20 cellular contexts compared by ENCODE assay signal in the genomic region with DNA sequence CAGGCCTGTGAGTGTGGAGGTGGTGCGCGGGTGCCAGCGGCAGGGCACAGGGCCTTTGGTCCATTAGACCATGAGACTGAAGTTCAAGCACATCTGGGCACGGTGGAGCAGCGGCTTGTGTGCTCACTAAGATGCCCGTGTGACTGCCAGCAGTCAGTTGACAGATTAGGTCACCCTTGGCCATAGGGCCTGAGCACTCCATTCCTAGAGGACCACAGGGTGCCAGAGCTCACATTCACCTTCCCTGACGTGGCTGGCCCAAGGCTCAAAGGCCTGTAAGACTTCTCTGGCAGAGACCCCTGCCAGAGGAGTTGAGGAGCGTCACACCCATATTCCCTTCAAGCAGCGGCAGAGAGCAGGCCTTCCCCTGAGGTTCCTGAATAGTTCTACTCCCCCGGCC. TPM values are rescaled to one million over a fixed set of nuclear protein-coding genes. Genes with fewer than 3 reads are reported as not detected.
DNase-seq lines count a peak whose midpoint lies in the region; ATAC-seq and TF ChIP-seq lines count a peak whose summit lies in the region.
"Had no signal": no experiment of that assay in that cellular context is flagged by ENCODE, and none has a peak within 500 bp of the region (broad histone marks: within the 10 kb centered on the region; RNA-seq: fewer than 3 reads in every experiment).

No MANE protein-coding gene starts in this region.

- H3K36me3 Mint-ChIP-seq in nephron (ENCODE audit: low read depth) = no peaks in the 10 kb centered on the region
- H3K36me3 Mint-ChIP-seq in type B pancreatic cell = no peaks in the 10 kb centered on the region
- H3K36me3 Mint-ChIP-seq: activated naive CD8-positive, alpha-beta T cell; CD14-positive monocyte had no signal

- H3K9me3 Mint-ChIP-seq in nephron (no peaks in the 10 kb centered on the region), type B pancreatic cell (no peaks in the 10 kb centered on the region)
- H3K9me3 Mint-ChIP-seq: activated T-cell treated with anti-CD3 and anti-CD28 coated beads, Interleukin-2, amount 50 U/mL, for 4 hours had no signal

- H3F3A ChIP-seq in PC-9 (ENCODE audit: insufficient read depth, low read depth) = no peaks in the 10 kb centered on the region

- H3K27me3 Mint-ChIP-seq in nephron (ENCODE audit: low read depth) (peaks cover 43% of the 10 kb centered on the region), type B pancreatic cell (peaks cover 56% of the 10 kb centered on the region)

- no peak overlapping the region for H2AFZ ChIP-seq in PC-9

- no peaks in the 10 kb centered on the region for H3K36me3 ChIP-seq in HUES64 (ENCODE audit: insufficient read depth, low read length)
- H3K36me3 ChIP-seq in PC-9 (ENCODE audit: low read depth) = no peaks in the 10 kb centered on the region

- H3K9me3 ChIP-seq in HUES64 (ENCODE audit: insufficient read depth, low read depth, low read length) (no peaks in the 10 kb centered on the region), PC-9 (ENCODE audit: insufficient read depth, low read depth) (no peaks in the 10 kb centered on the region)
- H3K9me3 ChIP-seq: testis had no signal

- intact Hi-C loops in PC-9 (cut with micrococcal nuclease; ENCODE audit: unreplicated experiment) = no loop called here

- no peaks in the 10 kb centered on the region for H4K20me1 ChIP-seq in PC-9 (ENCODE audit: insufficient read depth)

- peak overlapping the region; percentile 56 for H3K4me3 ChIP-seq in HUES64 (ENCODE audit: low read length)
- peak overlapping the region; percentile 33 for H3K4me3 ChIP-seq in epithelial cell of proximal tubule (ENCODE audit: low read depth, low read length)
- no peak overlapping the region for H3K4me3 ChIP-seq in PC-9
- H3K4me3 ChIP-seq: lung had no signal

- peak overlapping the region; percentile 67 to 72 (median 69) for H3K4me3 Mint-ChIP-seq in nephron
- peak overlapping the region; percentile 74 for H3K4me3 Mint-ChIP-seq in type B pancreatic cell
- H3K4me3 Mint-ChIP-seq: activated naive CD8-positive, alpha-beta T cell; activated T-cell treated with anti-CD3 and anti-CD28 coated beads, Interleukin-2, amount 50 U/mL, for 4 hours; central memory CD8-positive, alpha-beta T cell had no signal

- H3K27me3 ChIP-seq in HUES64 (ENCODE audit: insufficient read depth, low read length) (peaks cover 32% of the 10 kb centered on the region), PC-9 (ENCODE audit: insufficient read depth, low read depth) (peaks cover 16% of the 10 kb centered on the region; the same call in 1 of the 2 replicates)
- H3K27me3 ChIP-seq: testis had no signal

- no peak overlapping the region for H3K27ac ChIP-seq in HUES64 (ENCODE audit: low read depth, low read length)
- no peak overlapping the region for H3K27ac ChIP-seq in PC-9
- H3K27ac ChIP-seq: testis had no signal

- CTCF ChIA-PET in PC-9 (lab: Charles Lee) = no interaction called here

- H3K4me2 ChIP-seq in PC-9 = no peak overlapping the region

- H3K79me2 ChIP-seq in PC-9 (ENCODE audit: low read depth) = no peaks in the 10 kb centered on the region

- H3K9me2 ChIP-seq in PC-9 (ENCODE audit: insufficient read depth) = no peaks in the 10 kb centered on the region

- BruUV-seq in PC-9 (replicated peaks; lab: Mats Ljungman, UMichigan) = no TSS peak

- DNase-seq in epithelial cell of proximal tubule (ENCODE audit: low read depth) = no peak
- DNase-seq in type B pancreatic cell (ENCODE audit: extremely low spot score, unreplicated experiment) = no peak
- DNase-seq in GM19238 (ENCODE audit: insufficient read length, low spot score) = no peak
- DNase-seq in PC-9 = no peak
- DNase-seq: activated CD4-positive, alpha-beta T cell treated with anti-CD3 and anti-CD28 coated beads, Interleukin-2, amount 50 U/mL, for 48 hours; activated T-cell treated with anti-CD3 and anti-CD28 coated beads, Interleukin-2, amount 50 U/mL, for 4 hours; DMS79; KG1; NCI-H1092; NCI-H748 treated with DMSO at 0.1 percent for 48 hours; stimulated activated CD4-positive, alpha-beta T cell treated with anti-CD3 and anti-CD28 coated beads, Interleukin-4, amount 100 ng/mL, for 1 hour had no signal

- H3K27ac Mint-ChIP-seq in nephron = no peak overlapping the region
- no peak overlapping the region for H3K27ac Mint-ChIP-seq in type B pancreatic cell
- H3K27ac Mint-ChIP-seq: activated naive CD8-positive, alpha-beta T cell; CD14-positive monocyte had no signal

- TF ChIP-seq CTCF in epithelial cell of proximal tubule (conservative IDR thresholded peaks at IDR 0.05; ENCODE audit: low read depth, low read length) (no peak), nephron (IDR thresholded peaks at IDR 0.05; ENCODE audit: unreplicated experiment in 3 of 3) (no peak), type B pancreatic cell (conservative IDR thresholded peaks at IDR 0.05) (no peak), PC-9 (conservative IDR thresholded peaks at IDR 0.05) (no peak)

- 71% methylated on average over 10 of the region's 10 CpGs for WGBS in HUES64

- no peak for ATAC-seq in GM21526 (IDR thresholded peaks at IDR 0.05; ENCODE audit: low FRiP score, unreplicated experiment)

- peaks cover 10% of the 10 kb centered on the region for H3K4me1 Mint-ChIP-seq in nephron
- H3K4me1 Mint-ChIP-seq in type B pancreatic cell (ENCODE audit: unreplicated experiment) = peaks cover 14% of the 10 kb centered on the region
- H3K4me1 Mint-ChIP-seq: CD14-positive monocyte; central memory CD8-positive, alpha-beta T cell had no signal

- H3K9ac ChIP-seq in HUES64 (ENCODE audit: low read depth, low read length) = no peak overlapping the region

- POLR2A ChIA-PET in PC-9 (lab: Charles Lee; ENCODE audit: unreplicated experiment) = no interaction called here

- H3K4me1 ChIP-seq in HUES64 (ENCODE audit: insufficient read depth, low read length) (peaks cover 34% of the 10 kb centered on the region), PC-9 (replicated peaks; ENCODE audit: insufficient read depth) (no peaks in the 10 kb centered on the region)

RNA-seq across cellular contexts. Expression of a gene that starts 0.7 kb away (rescaled TPM):
- 0.35 TPM for polyA plus RNA-seq in HUES64 (2013, experiment 1 of 2)
- polyA plus RNA-seq in HUES64 (2013, experiment 2 of 2) = 0.19 TPM
- total RNA-seq in epithelial cell of proximal tubule = not detected in 2 replicates
- 0.40 and 0.92 TPM in 2 replicates for total RNA-seq in type B pancreatic cell (ENCODE audit: low replicate concordance)
- total RNA-seq in PC-9 (2021) = not detected in 2 replicates
- total RNA-seq: activated T-cell treated with anti-CD3 and anti-CD28 coated beads, Interleukin-2, amount 50 U/mL, for 4 hours had no signal
- polyA plus RNA-seq: CD14-positive monocyte, neural cell had no signal
